In the genomic region with DNA sequence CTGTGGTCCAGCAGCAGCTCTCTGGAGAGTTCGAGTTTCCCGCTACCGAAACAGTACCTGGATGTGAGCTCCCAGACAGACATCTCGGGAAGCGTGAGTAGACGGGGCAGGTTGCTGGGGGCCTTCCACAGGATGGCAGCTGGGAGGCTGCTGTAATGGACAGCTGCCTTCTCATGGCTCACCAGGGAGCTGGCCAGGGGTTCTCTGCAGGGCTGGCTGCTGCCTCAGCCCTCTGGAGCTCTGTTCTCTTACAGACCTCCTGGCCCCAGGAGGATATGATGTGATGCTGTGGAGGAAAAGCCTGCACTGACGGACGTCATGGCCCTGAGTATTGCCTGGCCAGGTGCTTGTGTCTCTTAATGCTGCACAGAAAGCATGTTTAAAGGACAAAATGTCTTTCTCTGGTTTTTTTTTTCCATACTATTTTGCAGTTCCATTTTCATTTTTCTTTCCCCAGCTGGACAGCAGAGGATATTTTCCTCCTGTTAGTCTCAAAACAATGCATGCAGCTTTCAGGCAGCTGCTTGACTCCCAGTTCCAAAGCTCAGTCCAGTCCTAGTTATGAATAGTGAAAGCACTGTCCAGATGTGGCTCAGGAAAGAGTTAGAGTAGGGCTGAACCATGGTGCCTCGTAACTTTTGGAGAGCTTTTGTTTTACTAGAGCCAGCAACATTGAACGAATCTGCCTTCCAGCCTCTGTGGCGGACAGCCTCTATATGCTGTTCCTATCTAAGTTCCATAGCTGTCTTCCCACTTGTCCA, we compare ENCODE assay signal across 12 cellular contexts.
DNase-seq lines count a peak whose midpoint lies in the region; ATAC-seq and TF ChIP-seq lines count a peak whose summit lies in the region.
"Had no signal": no experiment of that assay in that cellular context is flagged by ENCODE, and none has a peak within 500 bp of the region (broad histone marks: within the 10 kb centered on the region; RNA-seq: fewer than 3 reads in every experiment).

No MANE protein-coding gene starts in this region.

- peaks cover 6% of the 10 kb centered on the region for H3K27me3 Mint-ChIP-seq in CD8-positive, alpha-beta T cell (ENCODE audit: low read depth)

- no peak overlapping the region for H4K8ac ChIP-seq in trophoblast cell (ENCODE audit: low read depth, low read length)

- peak overlapping the region; percentile 24 for H2AK5ac ChIP-seq in trophoblast cell (ENCODE audit: low read length)

- no peak overlapping the region for H4K91ac ChIP-seq in trophoblast cell (ENCODE audit: low read depth, low read length)

- DNase-seq in CD8-positive, alpha-beta T cell = no peak
- DNase-seq in RWPE2 (ENCODE audit: low spot score) = no peak
- DNase-seq in fibroblast of peridontal ligament (ENCODE audit: extremely low read depth) = peak; percentile 70
- DNase-seq in trophoblast cell = no peak
- no peak for DNase-seq in right lobe of liver
- DNase-seq in suprapubic skin (ENCODE audit: low spot score in 2 of 2) = no peak
- DNase-seq in effector CD8-positive, alpha-beta T cell (lab: John Stamatoyannopoulos, UW) = no peak
- DNase-seq: gastrocnemius medialis, NCI-H1930, retina had no signal

- no peaks in the 10 kb centered on the region for H3K9me3 Mint-ChIP-seq in CD8-positive, alpha-beta T cell
- H3K9me3 Mint-ChIP-seq: GM23338 had no signal

- no peak for ATAC-seq in CD8-positive, alpha-beta T cell
- ATAC-seq in RWPE2 (ENCODE audit: low read depth) = no peak
- ATAC-seq in HG03432 (IDR thresholded peaks at IDR 0.05; ENCODE audit: unreplicated experiment) = no peak
- no peak for ATAC-seq in right lobe of liver
- ATAC-seq: gastrocnemius medialis, GM23338 had no signal

- no peaks in the 10 kb centered on the region for H3K36me3 ChIP-seq in CD8-positive, alpha-beta T cell (ENCODE audit: insufficient read depth, low read length)
- H3K36me3 ChIP-seq in RWPE2 (ENCODE audit: low read depth) = peaks cover 83% of the 10 kb centered on the region
- H3K36me3 ChIP-seq in trophoblast cell (ENCODE audit: control insufficient read depth in 1 of 2, insufficient read depth in 2 of 2, low read length in 2 of 2) = peaks cover 16 to 22% of the 10 kb centered on the region in 2 experiments
- peaks cover 0 to 14% (median 1%) of the 10 kb centered on the region in 4 donors for H3K36me3 ChIP-seq in right lobe of liver
- H3K36me3 ChIP-seq in suprapubic skin = no peaks in the 10 kb centered on the region
- H3K36me3 ChIP-seq: gastrocnemius medialis had no signal

- H3K4ac ChIP-seq in trophoblast cell (ENCODE audit: low read depth, low read length) = no peak overlapping the region

- no peaks in the 10 kb centered on the region for H3K36me3 Mint-ChIP-seq in CD8-positive, alpha-beta T cell

- peaks cover 16% of the 10 kb centered on the region for H3K4me1 Mint-ChIP-seq in CD8-positive, alpha-beta T cell (ENCODE audit: low read depth)

- no peak overlapping the region for H3K27ac Mint-ChIP-seq in CD8-positive, alpha-beta T cell
- H3K27ac Mint-ChIP-seq: GM23338 had no signal

- no peak overlapping the region for H3K14ac ChIP-seq in trophoblast cell (ENCODE audit: low read length)

- H3K4me3 Mint-ChIP-seq in CD8-positive, alpha-beta T cell = peak overlapping the region; percentile 67
- H3K4me3 Mint-ChIP-seq: GM23338 had no signal

- H2BK12ac ChIP-seq in trophoblast cell (ENCODE audit: low read length) = peak overlapping the region; percentile 15

- no peak overlapping the region for H3K18ac ChIP-seq in trophoblast cell (ENCODE audit: low read length)

- H2AFZ ChIP-seq in trophoblast cell (ENCODE audit: insufficient read depth, low read length, poor library complexity) = no peak overlapping the region
- H2AFZ ChIP-seq: GM23338 had no signal

- CTCF ChIA-PET in CD8-positive, alpha-beta T cell (lab: Charles Lee) = interaction anchor here (0.7 to 1.1 kb wide), 2 partner anchors 17 to 96 kb away, joined by 3 read pairs; no protein-coding TSS in a partner anchor

- H3K9me3 ChIP-seq in CD8-positive, alpha-beta T cell (ENCODE audit: low read length) = no peaks in the 10 kb centered on the region
- no peaks in the 10 kb centered on the region for H3K9me3 ChIP-seq in RWPE2 (ENCODE audit: severe bottlenecking)
- no peaks in the 10 kb centered on the region for H3K9me3 ChIP-seq in trophoblast cell (ENCODE audit: insufficient read depth, low read depth, low read length)
- no peaks in the 10 kb centered on the region for H3K9me3 ChIP-seq in right lobe of liver
- no peaks in the 10 kb centered on the region for H3K9me3 ChIP-seq in suprapubic skin
- H3K9me3 ChIP-seq: gastrocnemius medialis had no signal

- no peak overlapping the region for H4K12ac ChIP-seq in trophoblast cell (ENCODE audit: low read depth, low read length)

- H3K4me2 ChIP-seq in trophoblast cell (ENCODE audit: low read length) = no peak overlapping the region
- H3K4me2 ChIP-seq: GM23338 had no signal

- H2BK5ac ChIP-seq in trophoblast cell (ENCODE audit: low read depth, low read length, poor library complexity) = no peak overlapping the region

- H3K4me3 ChIP-seq in CD8-positive, alpha-beta T cell (ENCODE audit: low read depth, low read length) = no peak overlapping the region
- H3K4me3 ChIP-seq in RWPE2 (ENCODE audit: severe bottlenecking) = no peak overlapping the region
- no peak overlapping the region for H3K4me3 ChIP-seq in trophoblast cell (ENCODE audit: low read depth, low read length)
- H3K4me3 ChIP-seq in right lobe of liver = no peak overlapping the region
- H3K4me3 ChIP-seq in suprapubic skin = no peak overlapping the region
- H3K4me3 ChIP-seq: gastrocnemius medialis, GM23338 had no signal

- H3K79me2 ChIP-seq in trophoblast cell (ENCODE audit: control insufficient read depth, insufficient read depth, low read length, poor library complexity) = no peaks in the 10 kb centered on the region

- no peak overlapping the region for H3K9ac ChIP-seq in trophoblast cell (ENCODE audit: low read length)

- TF ChIP-seq POLR2A in right lobe of liver (IDR thresholded peaks at IDR 0.05) (no peak), suprapubic skin (IDR thresholded peaks at IDR 0.05) (no peak)

- peaks cover 12% of the 10 kb centered on the region for H3K4me1 ChIP-seq in CD8-positive, alpha-beta T cell (ENCODE audit: insufficient read depth, low read length)
- H3K4me1 ChIP-seq in RWPE2 (ENCODE audit: insufficient read depth, poor library complexity, severe bottlenecking) (peaks cover 39% of the 10 kb centered on the region), trophoblast cell (ENCODE audit: control insufficient read depth in 1 of 2, insufficient read depth in 2 of 2, low read length in 2 of 2) (peaks cover 16 to 17% of the 10 kb centered on the region in 2 experiments), right lobe of liver (no peaks in the 10 kb centered on the region), suprapubic skin (peaks cover 14% of the 10 kb centered on the region)
- H3K4me1 ChIP-seq: gastrocnemius medialis had no signal

- peak overlapping the region; percentile 5 for H2BK120ac ChIP-seq in trophoblast cell (ENCODE audit: insufficient read depth, low read length, poor library complexity)

- no peaks in the 10 kb centered on the region for H3K79me1 ChIP-seq in trophoblast cell (ENCODE audit: low read length)

- H3K27ac ChIP-seq in CD8-positive, alpha-beta T cell (ENCODE audit: low read depth, low read length) = no peak overlapping the region
- H3K27ac ChIP-seq in RWPE2 (ENCODE audit: poor library complexity, severe bottlenecking) = peak overlapping the region; percentile 87
- H3K27ac ChIP-seq in trophoblast cell (ENCODE audit: low read depth, low read length) = peak overlapping the region; percentile 11
- H3K27ac ChIP-seq in right lobe of liver = no peak overlapping the region
- no peak overlapping the region for H3K27ac ChIP-seq in suprapubic skin
- H3K27ac ChIP-seq: gastrocnemius medialis had no signal

- intact Hi-C loops in CD8-positive, alpha-beta T cell (cut with DNase I, micrococcal nuclease) = no loop called here
- intact Hi-C loops in right lobe of liver (cut with DNase I) = no loop called here

- H3K23ac ChIP-seq in trophoblast cell (ENCODE audit: low read length) = no peak overlapping the region

- WGBS in trophoblast cell (ENCODE audit: extremely low coverage, insufficient coverage, insufficient read length) = no CpG with 5 or more reads among the region's 11 CpGs
- 63% methylated on average over 2 of the region's 11 CpGs for WGBS in right lobe of liver (ENCODE audit: insufficient coverage, low coverage, low lambda C conversion rate, missing lambda C conversion rate)
- WGBS in suprapubic skin = 79% methylated on average over 11 of the region's 11 CpGs

- H3K27me3 ChIP-seq in CD8-positive, alpha-beta T cell (ENCODE audit: insufficient read depth, low read length) = no peaks in the 10 kb centered on the region
- H3K27me3 ChIP-seq in RWPE2 (ENCODE audit: insufficient read depth, poor library complexity, severe bottlenecking) (no peaks in the 10 kb centered on the region), trophoblast cell (ENCODE audit: insufficient read depth, low read length) (no peaks in the 10 kb centered on the region), right lobe of liver (no peaks in the 10 kb centered on the region), suprapubic skin (no peaks in the 10 kb centered on the region)

- no peak for TF ChIP-seq CTCF in CD8-positive, alpha-beta T cell (IDR thresholded peaks at IDR 0.05)
- TF ChIP-seq CTCF in RWPE2 (IDR thresholded peaks at IDR 0.05; ENCODE audit: poor library complexity, severe bottlenecking) = no peak
- no peak for TF ChIP-seq CTCF in right lobe of liver (IDR thresholded peaks at IDR 0.05)
- TF ChIP-seq CTCF in suprapubic skin (IDR thresholded peaks at IDR 0.05) = no peak

- POLR2A ChIA-PET in CD8-positive, alpha-beta T cell (lab: Charles Lee) = interaction anchor here (0.7 kb wide), 1 partner anchor 243 kb away, joined by 3 read pairs; no protein-coding TSS in a partner anchor

- TF ChIP-seq EP300 in suprapubic skin (IDR thresholded peaks at IDR 0.05) = no peak

Comparison
In these comparisons a context has a peak if more than half of its experiments do, and no peak if none do; other contexts are left out.
1. H3K27ac ChIP-seq: peak in RWPE2 (single experiment) and trophoblast cell (single experiment); none in CD8-positive, alpha-beta T cell (single experiment), right lobe of liver (0 of 3) and suprapubic skin (single experiment).